In the genomic region with DNA sequence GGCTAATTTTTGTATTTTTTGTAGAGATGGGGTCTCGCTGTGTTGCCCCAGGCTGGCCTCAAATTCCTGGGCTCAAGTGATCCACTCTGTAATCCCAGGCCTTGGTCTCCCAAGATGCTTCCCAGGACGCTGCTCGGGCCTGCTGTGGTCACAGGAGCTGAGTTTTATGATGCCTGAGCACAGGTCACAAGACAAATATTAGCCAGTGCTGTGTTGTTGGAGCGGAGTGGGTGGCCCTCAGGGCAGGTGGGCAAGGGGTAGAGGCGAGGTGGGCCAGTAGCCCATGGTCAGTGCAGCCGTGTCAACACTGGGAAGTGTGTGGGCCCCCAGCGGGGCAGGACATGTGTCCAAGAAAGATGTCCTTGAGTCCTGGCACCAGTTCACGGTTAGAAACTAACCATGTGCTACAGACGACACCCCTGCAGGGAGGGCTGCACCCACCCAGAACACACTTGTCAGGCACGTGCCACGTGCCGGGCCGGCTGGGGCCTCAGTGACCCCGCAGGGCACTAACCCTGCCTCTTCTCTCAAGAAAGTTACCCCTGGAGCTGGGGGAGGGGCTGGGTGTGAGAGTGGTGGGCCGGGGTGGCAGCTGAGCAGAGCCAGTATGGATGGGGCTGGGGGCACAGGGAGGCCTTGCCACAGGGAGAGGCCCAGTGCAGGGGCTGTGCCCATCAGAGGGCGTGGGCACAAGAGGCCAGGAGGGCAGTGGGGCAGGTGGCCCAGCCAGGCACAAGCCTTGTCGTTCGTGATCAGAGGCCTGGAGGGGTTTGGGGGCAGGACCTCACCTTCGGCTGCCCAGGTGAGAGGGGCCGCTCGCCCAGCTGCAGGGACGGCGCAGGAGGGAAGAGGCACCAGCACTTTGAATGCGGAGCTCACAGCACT, we compare ENCODE assay signal across 1 cellular context.
TF ChIP-seq lines count a peak whose summit lies in the region.

No MANE protein-coding gene starts in this region.

TF ChIP-seq in HCT116, 20 proteins besides CTCF, POLR2A, EP300 and RAD21:
- TF ChIP-seq ZNF274 (IDR thresholded peaks at IDR 0.05; ENCODE audit: low read depth, low read length) (no peak), SP1 (IDR thresholded peaks at IDR 0.05; ENCODE audit: low read depth) (no peak), EZH2phosphoT487 (IDR thresholded peaks at IDR 0.05; ENCODE audit: borderline replicate concordance) (no peak), JUND (IDR thresholded peaks at IDR 0.05) (no peak)
- TF ChIP-seq, protein P1, sequence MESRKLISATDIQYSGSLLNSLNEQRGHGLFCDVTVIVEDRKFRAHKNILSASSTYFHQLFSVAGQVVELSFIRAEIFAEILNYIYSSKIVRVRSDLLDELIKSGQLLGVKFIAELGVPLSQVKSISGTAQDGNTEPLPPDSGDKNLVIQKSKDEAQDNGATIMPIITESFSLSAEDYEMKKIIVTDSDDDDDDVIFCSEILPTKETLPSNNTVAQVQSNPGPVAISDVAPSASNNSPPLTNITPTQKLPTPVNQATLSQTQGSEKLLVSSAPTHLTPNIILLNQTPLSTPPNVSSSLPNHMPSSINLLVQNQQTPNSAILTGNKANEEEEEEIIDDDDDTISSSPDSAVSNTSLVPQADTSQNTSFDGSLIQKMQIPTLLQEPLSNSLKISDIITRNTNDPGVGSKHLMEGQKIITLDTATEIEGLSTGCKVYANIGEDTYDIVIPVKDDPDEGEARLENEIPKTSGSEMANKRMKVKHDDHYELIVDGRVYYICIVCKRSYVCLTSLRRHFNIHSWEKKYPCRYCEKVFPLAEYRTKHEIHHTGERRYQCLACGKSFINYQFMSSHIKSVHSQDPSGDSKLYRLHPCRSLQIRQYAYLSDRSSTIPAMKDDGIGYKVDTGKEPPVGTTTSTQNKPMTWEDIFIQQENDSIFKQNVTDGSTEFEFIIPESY (IDR thresholded peaks at IDR 0.05; ENCODE audit: extremely low read depth, insufficient replicate concordance, low read length): no peak
- TF ChIP-seq, protein P2, sequence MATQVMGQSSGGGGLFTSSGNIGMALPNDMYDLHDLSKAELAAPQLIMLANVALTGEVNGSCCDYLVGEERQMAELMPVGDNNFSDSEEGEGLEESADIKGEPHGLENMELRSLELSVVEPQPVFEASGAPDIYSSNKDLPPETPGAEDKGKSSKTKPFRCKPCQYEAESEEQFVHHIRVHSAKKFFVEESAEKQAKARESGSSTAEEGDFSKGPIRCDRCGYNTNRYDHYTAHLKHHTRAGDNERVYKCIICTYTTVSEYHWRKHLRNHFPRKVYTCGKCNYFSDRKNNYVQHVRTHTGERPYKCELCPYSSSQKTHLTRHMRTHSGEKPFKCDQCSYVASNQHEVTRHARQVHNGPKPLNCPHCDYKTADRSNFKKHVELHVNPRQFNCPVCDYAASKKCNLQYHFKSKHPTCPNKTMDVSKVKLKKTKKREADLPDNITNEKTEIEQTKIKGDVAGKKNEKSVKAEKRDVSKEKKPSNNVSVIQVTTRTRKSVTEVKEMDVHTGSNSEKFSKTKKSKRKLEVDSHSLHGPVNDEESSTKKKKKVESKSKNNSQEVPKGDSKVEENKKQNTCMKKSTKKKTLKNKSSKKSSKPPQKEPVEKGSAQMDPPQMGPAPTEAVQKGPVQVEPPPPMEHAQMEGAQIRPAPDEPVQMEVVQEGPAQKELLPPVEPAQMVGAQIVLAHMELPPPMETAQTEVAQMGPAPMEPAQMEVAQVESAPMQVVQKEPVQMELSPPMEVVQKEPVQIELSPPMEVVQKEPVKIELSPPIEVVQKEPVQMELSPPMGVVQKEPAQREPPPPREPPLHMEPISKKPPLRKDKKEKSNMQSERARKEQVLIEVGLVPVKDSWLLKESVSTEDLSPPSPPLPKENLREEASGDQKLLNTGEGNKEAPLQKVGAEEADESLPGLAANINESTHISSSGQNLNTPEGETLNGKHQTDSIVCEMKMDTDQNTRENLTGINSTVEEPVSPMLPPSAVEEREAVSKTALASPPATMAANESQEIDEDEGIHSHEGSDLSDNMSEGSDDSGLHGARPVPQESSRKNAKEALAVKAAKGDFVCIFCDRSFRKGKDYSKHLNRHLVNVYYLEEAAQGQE (IDR thresholded peaks at IDR 0.05; ENCODE audit: low read depth): no peak
